In genomic region chr6:13454286-13455221, GRCh38 we compare ENCODE assay signal across 1 cellular context.
A peak's percentile ranks its signal among the peaks of the same experiment; 100 is the strongest.
TF ChIP-seq lines count a peak whose summit lies in the region.

No MANE protein-coding gene starts in this region.

TF ChIP-seq in GM12878, 131 proteins besides CTCF, POLR2A, EP300 and RAD21 (continued from another document and continues in another):
- TF ChIP-seq CBX3 (IDR thresholded peaks at IDR 0.05; ENCODE audit: borderline replicate concordance, low read depth): no peak
- peak; percentile 61; the same call in 1 of the 2 replicates for TF ChIP-seq RELB (IDR thresholded peaks at IDR 0.05; ENCODE audit: low read depth)
- TF ChIP-seq NR2C2 (IDR thresholded peaks at IDR 0.05; ENCODE audit: borderline replicate concordance, control insufficient read depth, insufficient read length, low read depth): no peak
- TF ChIP-seq, protein P1, sequence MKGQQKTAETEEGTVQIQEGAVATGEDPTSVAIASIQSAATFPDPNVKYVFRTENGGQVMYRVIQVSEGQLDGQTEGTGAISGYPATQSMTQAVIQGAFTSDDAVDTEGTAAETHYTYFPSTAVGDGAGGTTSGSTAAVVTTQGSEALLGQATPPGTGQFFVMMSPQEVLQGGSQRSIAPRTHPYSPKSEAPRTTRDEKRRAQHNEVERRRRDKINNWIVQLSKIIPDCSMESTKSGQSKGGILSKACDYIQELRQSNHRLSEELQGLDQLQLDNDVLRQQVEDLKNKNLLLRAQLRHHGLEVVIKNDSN (IDR thresholded peaks at IDR 0.05; ENCODE audit: borderline replicate concordance, extremely low read length, insufficient read depth, low read depth, low read length): no peak
- no peak for TF ChIP-seq SRF (IDR thresholded peaks at IDR 0.05; ENCODE audit: low read depth in 2 of 2, low read length in 2 of 2)
- TF ChIP-seq, protein P2, sequence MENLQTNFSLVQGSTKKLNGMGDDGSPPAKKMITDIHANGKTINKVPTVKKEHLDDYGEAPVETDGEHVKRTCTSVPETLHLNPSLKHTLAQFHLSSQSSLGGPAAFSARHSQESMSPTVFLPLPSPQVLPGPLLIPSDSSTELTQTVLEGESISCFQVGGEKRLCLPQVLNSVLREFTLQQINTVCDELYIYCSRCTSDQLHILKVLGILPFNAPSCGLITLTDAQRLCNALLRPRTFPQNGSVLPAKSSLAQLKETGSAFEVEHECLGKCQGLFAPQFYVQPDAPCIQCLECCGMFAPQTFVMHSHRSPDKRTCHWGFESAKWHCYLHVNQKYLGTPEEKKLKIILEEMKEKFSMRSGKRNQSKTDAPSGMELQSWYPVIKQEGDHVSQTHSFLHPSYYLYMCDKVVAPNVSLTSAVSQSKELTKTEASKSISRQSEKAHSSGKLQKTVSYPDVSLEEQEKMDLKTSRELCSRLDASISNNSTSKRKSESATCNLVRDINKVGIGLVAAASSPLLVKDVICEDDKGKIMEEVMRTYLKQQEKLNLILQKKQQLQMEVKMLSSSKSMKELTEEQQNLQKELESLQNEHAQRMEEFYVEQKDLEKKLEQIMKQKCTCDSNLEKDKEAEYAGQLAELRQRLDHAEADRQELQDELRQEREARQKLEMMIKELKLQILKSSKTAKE (IDR thresholded peaks at IDR 0.05; ENCODE audit: low read depth, poor library complexity, severe bottlenecking): peak; percentile 86
- TF ChIP-seq RB1 (IDR thresholded peaks at IDR 0.05; ENCODE audit: borderline replicate concordance): no peak
- no peak for TF ChIP-seq PAX8 (IDR thresholded peaks at IDR 0.05)
- no peak for TF ChIP-seq SUZ12 (IDR thresholded peaks at IDR 0.05; ENCODE audit: unreplicated experiment)
- no peak for TF ChIP-seq IRF4 (IDR thresholded peaks at IDR 0.05; ENCODE audit: low read depth, low read length)
- TF ChIP-seq DPF2 (IDR thresholded peaks at IDR 0.05): peak; percentile 73
- TF ChIP-seq, protein P3, sequence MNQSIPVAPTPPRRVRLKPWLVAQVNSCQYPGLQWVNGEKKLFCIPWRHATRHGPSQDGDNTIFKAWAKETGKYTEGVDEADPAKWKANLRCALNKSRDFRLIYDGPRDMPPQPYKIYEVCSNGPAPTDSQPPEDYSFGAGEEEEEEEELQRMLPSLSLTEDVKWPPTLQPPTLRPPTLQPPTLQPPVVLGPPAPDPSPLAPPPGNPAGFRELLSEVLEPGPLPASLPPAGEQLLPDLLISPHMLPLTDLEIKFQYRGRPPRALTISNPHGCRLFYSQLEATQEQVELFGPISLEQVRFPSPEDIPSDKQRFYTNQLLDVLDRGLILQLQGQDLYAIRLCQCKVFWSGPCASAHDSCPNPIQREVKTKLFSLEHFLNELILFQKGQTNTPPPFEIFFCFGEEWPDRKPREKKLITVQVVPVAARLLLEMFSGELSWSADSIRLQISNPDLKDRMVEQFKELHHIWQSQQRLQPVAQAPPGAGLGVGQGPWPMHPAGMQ (IDR thresholded peaks at IDR 0.05; ENCODE audit: borderline replicate concordance): peak; percentile 50; the same call in 1 of the 2 replicates
- TF ChIP-seq SIX5 (IDR thresholded peaks at IDR 0.05; ENCODE audit: low read depth, low read length, severe bottlenecking): no peak
- 0 out of 2 replicates have a peak, but pooled peaks have one; percentile 33 for TF ChIP-seq CHD2 (IDR thresholded peaks at IDR 0.05; ENCODE audit: borderline replicate concordance, low read depth, low read length)
- TF ChIP-seq, protein P4, sequence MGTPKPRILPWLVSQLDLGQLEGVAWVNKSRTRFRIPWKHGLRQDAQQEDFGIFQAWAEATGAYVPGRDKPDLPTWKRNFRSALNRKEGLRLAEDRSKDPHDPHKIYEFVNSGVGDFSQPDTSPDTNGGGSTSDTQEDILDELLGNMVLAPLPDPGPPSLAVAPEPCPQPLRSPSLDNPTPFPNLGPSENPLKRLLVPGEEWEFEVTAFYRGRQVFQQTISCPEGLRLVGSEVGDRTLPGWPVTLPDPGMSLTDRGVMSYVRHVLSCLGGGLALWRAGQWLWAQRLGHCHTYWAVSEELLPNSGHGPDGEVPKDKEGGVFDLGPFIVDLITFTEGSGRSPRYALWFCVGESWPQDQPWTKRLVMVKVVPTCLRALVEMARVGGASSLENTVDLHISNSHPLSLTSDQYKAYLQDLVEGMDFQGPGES (IDR thresholded peaks at IDR 0.05): no peak
- TF ChIP-seq RAD51 (IDR thresholded peaks at IDR 0.05): peak; percentile 67
- TF ChIP-seq MEF2A (IDR thresholded peaks at IDR 0.05; ENCODE audit: insufficient read depth, low read depth, low read length): no peak
- no peak for TF ChIP-seq ZNF384 (IDR thresholded peaks at IDR 0.05; ENCODE audit: borderline replicate concordance, low read depth, low read length)
- TF ChIP-seq E2F4 (IDR thresholded peaks at IDR 0.05; ENCODE audit: low read depth, low read length): no peak
- no peak; the same call in 1 of the 2 replicates for TF ChIP-seq MTA3 (IDR thresholded peaks at IDR 0.05; ENCODE audit: borderline replicate concordance, low read length)
- TF ChIP-seq TAF1 (IDR thresholded peaks at IDR 0.05; ENCODE audit: borderline replicate concordance, low read depth, low read length): no peak
- TF ChIP-seq, protein P5, sequence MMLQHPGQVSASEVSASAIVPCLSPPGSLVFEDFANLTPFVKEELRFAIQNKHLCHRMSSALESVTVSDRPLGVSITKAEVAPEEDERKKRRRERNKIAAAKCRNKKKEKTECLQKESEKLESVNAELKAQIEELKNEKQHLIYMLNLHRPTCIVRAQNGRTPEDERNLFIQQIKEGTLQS (IDR thresholded peaks at IDR 0.05; ENCODE audit: borderline replicate concordance, extremely low read depth, low read depth, low read length): no peak
- TF ChIP-seq, protein P6, sequence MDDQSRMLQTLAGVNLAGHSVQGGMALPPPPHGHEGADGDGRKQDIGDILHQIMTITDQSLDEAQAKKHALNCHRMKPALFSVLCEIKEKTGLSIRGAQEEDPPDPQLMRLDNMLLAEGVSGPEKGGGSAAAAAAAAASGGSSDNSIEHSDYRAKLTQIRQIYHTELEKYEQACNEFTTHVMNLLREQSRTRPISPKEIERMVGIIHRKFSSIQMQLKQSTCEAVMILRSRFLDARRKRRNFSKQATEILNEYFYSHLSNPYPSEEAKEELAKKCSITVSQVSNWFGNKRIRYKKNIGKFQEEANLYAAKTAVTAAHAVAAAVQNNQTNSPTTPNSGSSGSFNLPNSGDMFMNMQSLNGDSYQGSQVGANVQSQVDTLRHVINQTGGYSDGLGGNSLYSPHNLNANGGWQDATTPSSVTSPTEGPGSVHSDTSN (IDR thresholded peaks at IDR 0.05; ENCODE audit: insufficient replicate concordance, low read depth, low read length): peak; percentile 31
- TF ChIP-seq ZNF592 (IDR thresholded peaks at IDR 0.05): no peak
- TF ChIP-seq HDAC2 (IDR thresholded peaks at IDR 0.05): no peak
- peak; percentile 68 for TF ChIP-seq CREB1 (IDR thresholded peaks at IDR 0.05; ENCODE audit: low read depth)
- no peak for TF ChIP-seq BMI1 (IDR thresholded peaks at IDR 0.05; ENCODE audit: borderline replicate concordance)
- TF ChIP-seq BACH1 (IDR thresholded peaks at IDR 0.05; ENCODE audit: borderline replicate concordance): peak; percentile 70; the same call in 1 of the 2 replicates
- no peak for TF ChIP-seq RBBP5 (conservative IDR thresholded peaks at IDR 0.05)
- TF ChIP-seq KLF5 (IDR thresholded peaks at IDR 0.05; ENCODE audit: partially characterized antibody): no peak
- no peak for TF ChIP-seq SREBF2 (IDR thresholded peaks at IDR 0.05; ENCODE audit: low read length)
- TF ChIP-seq MYC (IDR thresholded peaks at IDR 0.05; ENCODE audit: insufficient read depth, insufficient read length, insufficient replicate concordance, low read length, severe bottlenecking): no peak
- peak; percentile 34; the same call in 1 of the 2 replicates for TF ChIP-seq ZBED1 (IDR thresholded peaks at IDR 0.05; ENCODE audit: borderline replicate concordance)
- peak; percentile 75 for TF ChIP-seq MTA2 (IDR thresholded peaks at IDR 0.05; ENCODE audit: low read depth)
- TF ChIP-seq GABPA (IDR thresholded peaks at IDR 0.05; ENCODE audit: low read depth): no peak
- TF ChIP-seq ZSCAN29 (IDR thresholded peaks at IDR 0.05): no peak
- no peak for TF ChIP-seq JUNB (IDR thresholded peaks at IDR 0.05)
- TF ChIP-seq CBFB (IDR thresholded peaks at IDR 0.05; ENCODE audit: low read depth): 0 out of 2 replicates have a peak, but pooled peaks have one; percentile 10
- TF ChIP-seq FOXK2 (IDR thresholded peaks at IDR 0.05): no peak
- no peak for TF ChIP-seq ZBTB11 (CRISPR knock-in tag; IDR thresholded peaks at IDR 0.05)
- TF ChIP-seq ZNF24 (IDR thresholded peaks at IDR 0.05): no peak
- peak; percentile 83 for TF ChIP-seq TCF3 (IDR thresholded peaks at IDR 0.05; ENCODE audit: borderline replicate concordance, insufficient read depth, low read depth, low read length)
- no peak for TF ChIP-seq CHD1 (IDR thresholded peaks at IDR 0.05; ENCODE audit: low read depth, low read length)
